ENCODE assay signal across 9 cellular contexts in genomic region chrX:72121381-72121780, GRCh38. TPM values are rescaled to one million over a fixed set of nuclear protein-coding genes. Genes with fewer than 3 reads are reported as not detected.
A peak's percentile ranks its signal among the peaks of the same experiment; 100 is the strongest.
DNase-seq lines count a peak whose midpoint lies in the region; ATAC-seq and TF ChIP-seq lines count a peak whose summit lies in the region.
"Had no signal": no experiment of that assay in that cellular context is flagged by ENCODE, and none has a peak within 500 bp of the region (broad histone marks: within the 10 kb centered on the region; RNA-seq: fewer than 3 reads in every experiment).

No MANE protein-coding gene starts in this region.

- CTCF ChIA-PET in GM10248 (lab: Yijun Ruan, JAX), result interaction anchor here (3.0 kb wide), 1 partner anchor 100 kb away, joined by 7 read pairs; no protein-coding TSS in a partner anchor

- DNase-seq in GM10248 (ENCODE audit: extremely low spot score) (peak; percentile 26), fibroblast of villous mesenchyme (ENCODE audit: low read depth) (peak; percentile 72), renal cortical epithelial cell (ENCODE audit: low read depth) (peak; percentile 78), RKO (ENCODE audit: low spot score) (no peak)
- DNase-seq in activated CD4-positive, alpha-beta T cell treated with anti-CD3 and anti-CD28 coated beads, Interleukin-2, amount 50 U/mL, for 48 hours, result peak; percentile 22 to 33

- ATAC-seq in HG03103 (IDR thresholded peaks at IDR 0.05; ENCODE audit: low read depth, unreplicated experiment), result peak; percentile 56
- ATAC-seq in HG03520 (IDR thresholded peaks at IDR 0.05; ENCODE audit: unreplicated experiment), result no peak
- ATAC-seq in GM21360 (IDR thresholded peaks at IDR 0.05; ENCODE audit: unreplicated experiment), result no peak

- TF ChIP-seq CTCF in GM10248 (IDR thresholded peaks at IDR 0.05; ENCODE audit: control extremely low read depth, extremely low read depth, low read depth, missing control alignments) (no peak), fibroblast of villous mesenchyme (IDR thresholded peaks at IDR 0.05; ENCODE audit: insufficient read depth, low read depth, low read length) (no peak)

- H3K4me3 ChIP-seq in fibroblast of villous mesenchyme (ENCODE audit: low read depth, low read length), result no peak overlapping the region
- H3K4me3 ChIP-seq: SK-N-MC had no signal

- POLR2A ChIA-PET in GM10248 (lab: Yijun Ruan, JAX), result no interaction called here

RNA-seq across cellular contexts. Expression of gene RTL5, which starts 10.3 kb away (rescaled TPM):
- total RNA-seq in fibroblast of villous mesenchyme (1.3 and 2.2 TPM in 2 replicates), renal cortical epithelial cell (0.17 and 3.9 TPM in 2 replicates)
